ENCODE assay signal across 17 cellular contexts in the genomic region with DNA sequence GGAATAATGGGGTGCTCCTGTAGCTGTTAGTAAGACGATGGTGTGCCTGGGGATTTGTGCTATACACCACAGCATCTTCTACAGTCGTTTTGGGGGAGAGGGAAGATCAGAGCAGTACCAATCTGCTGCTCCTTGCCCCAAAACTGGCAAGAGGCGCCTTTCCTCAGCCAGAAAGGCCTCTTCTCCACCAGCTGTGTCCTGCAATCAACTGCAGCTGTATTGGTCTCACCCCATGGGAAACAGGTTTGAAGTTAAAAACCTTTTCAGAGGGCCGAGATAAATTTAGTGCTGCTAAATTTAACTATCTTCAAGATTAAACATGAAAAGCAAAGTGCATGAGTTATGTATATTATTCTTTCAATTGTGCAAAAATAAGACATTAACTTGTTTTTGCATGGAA. TPM values are rescaled to one million over a fixed set of nuclear protein-coding genes. Genes with fewer than 3 reads are reported as not detected.
DNase-seq lines count a peak whose midpoint lies in the region; ATAC-seq and TF ChIP-seq lines count a peak whose summit lies in the region.
"Had no signal": no experiment of that assay in that cellular context is flagged by ENCODE, and none has a peak within 500 bp of the region (broad histone marks: within the 10 kb centered on the region; RNA-seq: fewer than 3 reads in every experiment).

No MANE protein-coding gene starts in this region.

- H3K9me3 ChIP-seq in endodermal cell (ENCODE audit: control insufficient read depth, low read length) (no peaks in the 10 kb centered on the region), tibial nerve (no peaks in the 10 kb centered on the region)
- H3K9me3 ChIP-seq: HAP-1, ovary had no signal

- no peak for DNase-seq in natural killer cell
- DNase-seq in natural killer cell treated with Interleukin-12 subunit alpha and Interleukin-12 subunit beta and Interleukin-15 and Interleukin-18, amount 100 ng/mL, for 72 hours (ENCODE audit: low spot score): no peak
- DNase-seq in NAMALWA (ENCODE audit: low spot score): peak; percentile 86
- no peak for DNase-seq in endodermal cell
- no peak for DNase-seq in tibial nerve (ENCODE audit: low spot score in 2 of 2)
- no peak for DNase-seq in HEK293T (ENCODE audit: extremely low spot score)
- DNase-seq: DMS79, islet precursor cell, KBM-7, NCI-H446, PC-9 had no signal

- no peaks in the 10 kb centered on the region for H3K27me3 ChIP-seq in endodermal cell (ENCODE audit: control insufficient read depth, insufficient read depth, low read length, poor library complexity, severe bottlenecking)
- H3K27me3 ChIP-seq in tibial nerve: no peaks in the 10 kb centered on the region
- H3K27me3 ChIP-seq: ovary had no signal

- H3K27ac ChIP-seq in endodermal cell (ENCODE audit: low read depth, low read length) (no peak overlapping the region), tibial nerve (peak overlapping the region in 1 of 4 donors; percentile 33)
- H3K27ac ChIP-seq: PC-9, SK-N-MC had no signal

- TF ChIP-seq EP300 in tibial nerve (IDR thresholded peaks at IDR 0.05): no peak

- intact Hi-C loops in natural killer cell (cut with micrococcal nuclease): loop anchor here (2.0 kb wide), 1 partner anchor 784 kb away; no protein-coding TSS in a partner anchor

- H3K36me3 Mint-ChIP-seq in natural killer cell: no peaks in the 10 kb centered on the region
- no peaks in the 10 kb centered on the region for H3K36me3 Mint-ChIP-seq in natural killer cell treated with Interleukin-12 subunit alpha and Interleukin-12 subunit beta and Interleukin-15 and Interleukin-18, amount 100 ng/mL, for 72 hours
- H3K36me3 Mint-ChIP-seq in endodermal cell (ENCODE audit: low read depth): no peaks in the 10 kb centered on the region

- H3K4me3 ChIP-seq in endodermal cell (ENCODE audit: low read length): no peak overlapping the region
- no peak overlapping the region for H3K4me3 ChIP-seq in tibial nerve
- H3K4me3 ChIP-seq: coronary artery, HAP-1, ovary, SK-N-MC had no signal

- peaks cover 14% of the 10 kb centered on the region for H3K4me1 ChIP-seq in endodermal cell (ENCODE audit: control insufficient read depth, insufficient read depth, low read length)
- H3K4me1 ChIP-seq in tibial nerve: peaks cover 0 to 48% (median 13%) of the 10 kb centered on the region in 4 donors

- no peak overlapping the region for H3K9ac ChIP-seq in endodermal cell (ENCODE audit: extremely low read depth, low read length, poor library complexity, severe bottlenecking)

- H3K27me3 Mint-ChIP-seq in natural killer cell (ENCODE audit: low read depth in 2 of 2) (no peaks in the 10 kb centered on the region), endodermal cell (ENCODE audit: insufficient read depth) (no peaks in the 10 kb centered on the region)
- H3K27me3 Mint-ChIP-seq in natural killer cell treated with Interleukin-12 subunit alpha and Interleukin-12 subunit beta and Interleukin-15 and Interleukin-18, amount 100 ng/mL, for 72 hours: no peaks in the 10 kb centered on the region

- POLR2A ChIA-PET in HEK293T (lab: Yijun Ruan, JAX): no interaction called here

- peaks cover 25 to 28% of the 10 kb centered on the region in 2 donors for H3K4me1 Mint-ChIP-seq in natural killer cell
- H3K4me1 Mint-ChIP-seq in natural killer cell treated with Interleukin-12 subunit alpha and Interleukin-12 subunit beta and Interleukin-15 and Interleukin-18, amount 100 ng/mL, for 72 hours (ENCODE audit: low read depth in 2 of 2): peaks cover 18 to 24% of the 10 kb centered on the region in 2 donors
- H3K4me1 Mint-ChIP-seq in endodermal cell: peaks cover 25% of the 10 kb centered on the region

- no peaks in the 10 kb centered on the region for H3K36me3 ChIP-seq in endodermal cell (ENCODE audit: control insufficient read depth, insufficient read depth, low read length)
- no peaks in the 10 kb centered on the region for H3K36me3 ChIP-seq in tibial nerve
- H3K36me3 ChIP-seq: HAP-1, ovary had no signal

- 75 to 93% methylated on average over 1 to 4 of the region's 4 CpGs for WGBS in endodermal cell (ENCODE audit: insufficient coverage in 1 of 2, insufficient read length in 1 of 2), 2 experiments
- 58 to 62% methylated on average over 4 of the region's 4 CpGs for WGBS in tibial nerve, 2 donors

- H3K27ac Mint-ChIP-seq in natural killer cell: peak overlapping the region in 1 of 2 donors; percentile 56
- H3K27ac Mint-ChIP-seq in natural killer cell treated with Interleukin-12 subunit alpha and Interleukin-12 subunit beta and Interleukin-15 and Interleukin-18, amount 100 ng/mL, for 72 hours: no peak overlapping the region
- no peak overlapping the region for H3K27ac Mint-ChIP-seq in endodermal cell

- no peak for TF ChIP-seq POLR2A in tibial nerve (IDR thresholded peaks at IDR 0.05)

- H3K4me3 Mint-ChIP-seq in natural killer cell (peak overlapping the region; percentile 47), endodermal cell (peak overlapping the region; percentile 77)
- H3K4me3 Mint-ChIP-seq in natural killer cell treated with Interleukin-12 subunit alpha and Interleukin-12 subunit beta and Interleukin-15 and Interleukin-18, amount 100 ng/mL, for 72 hours: no peak overlapping the region

- CTCF ChIA-PET in HEK293T (lab: Yijun Ruan, JAX): no interaction called here

- ATAC-seq in natural killer cell (no peak), HG03520 (IDR thresholded peaks at IDR 0.05; ENCODE audit: unreplicated experiment) (no peak), GM18517 (IDR thresholded peaks at IDR 0.05; ENCODE audit: unreplicated experiment) (no peak)
- no peak for ATAC-seq in natural killer cell treated with Interleukin-12 subunit alpha and Interleukin-12 subunit beta and Interleukin-15 and Interleukin-18, amount 100 ng/mL, for 72 hours

- TF ChIP-seq CTCF in natural killer cell (IDR thresholded peaks at IDR 0.05) (no peak), endodermal cell (conservative IDR thresholded peaks at IDR 0.05) (no peak), tibial nerve (IDR thresholded peaks at IDR 0.05) (no peak)

- no peaks in the 10 kb centered on the region for H3K9me3 Mint-ChIP-seq in natural killer cell
- no peaks in the 10 kb centered on the region for H3K9me3 Mint-ChIP-seq in natural killer cell treated with Interleukin-12 subunit alpha and Interleukin-12 subunit beta and Interleukin-15 and Interleukin-18, amount 100 ng/mL, for 72 hours
- H3K9me3 Mint-ChIP-seq in endodermal cell: no peaks in the 10 kb centered on the region

TF ChIP-seq in HEK293T, 16 proteins besides CTCF, POLR2A, EP300 and RAD21:
- TF ChIP-seq FOXK2 (IDR thresholded peaks at IDR 0.05): no peak
- no peak for TF ChIP-seq BHLHE40 (IDR thresholded peaks at IDR 0.05; ENCODE audit: borderline replicate concordance)
- TF ChIP-seq CTBP1 (IDR thresholded peaks at IDR 0.05; ENCODE audit: borderline replicate concordance): no peak
- TF ChIP-seq ZNF384 (IDR thresholded peaks at IDR 0.05): no peak
- TF ChIP-seq SUZ12 (IDR thresholded peaks at IDR 0.05): no peak
- TF ChIP-seq ELF4 (IDR thresholded peaks at IDR 0.05): no peak
- TF ChIP-seq NFRKB (IDR thresholded peaks at IDR 0.05): no peak
- no peak for TF ChIP-seq TARDBP (IDR thresholded peaks at IDR 0.05)
- no peak for TF ChIP-seq FOXA1 (IDR thresholded peaks at IDR 0.05)
- no peak for TF ChIP-seq ARNT (IDR thresholded peaks at IDR 0.05)
- TF ChIP-seq, protein P1, sequence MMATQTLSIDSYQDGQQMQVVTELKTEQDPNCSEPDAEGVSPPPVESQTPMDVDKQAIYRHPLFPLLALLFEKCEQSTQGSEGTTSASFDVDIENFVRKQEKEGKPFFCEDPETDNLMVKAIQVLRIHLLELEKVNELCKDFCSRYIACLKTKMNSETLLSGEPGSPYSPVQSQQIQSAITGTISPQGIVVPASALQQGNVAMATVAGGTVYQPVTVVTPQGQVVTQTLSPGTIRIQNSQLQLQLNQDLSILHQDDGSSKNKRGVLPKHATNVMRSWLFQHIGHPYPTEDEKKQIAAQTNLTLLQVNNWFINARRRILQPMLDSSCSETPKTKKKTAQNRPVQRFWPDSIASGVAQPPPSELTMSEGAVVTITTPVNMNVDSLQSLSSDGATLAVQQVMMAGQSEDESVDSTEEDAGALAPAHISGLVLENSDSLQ (IDR thresholded peaks at IDR 0.05): no peak
- no peak for TF ChIP-seq L3MBTL2 (conservative IDR thresholded peaks at IDR 0.05)
- no peak for TF ChIP-seq LEF1 (IDR thresholded peaks at IDR 0.05; ENCODE audit: borderline replicate concordance)
- no peak for TF ChIP-seq SP1 (IDR thresholded peaks at IDR 0.05)
- no peak for TF ChIP-seq FOXM1 (IDR thresholded peaks at IDR 0.05; ENCODE audit: borderline replicate concordance)
- TF ChIP-seq HDGF (IDR thresholded peaks at IDR 0.05; ENCODE audit: borderline replicate concordance): no peak

RNA-seq across cellular contexts. Expression of gene RNASEH2B, which starts 1.2 kb away (rescaled TPM):
- total RNA-seq in natural killer cell (10 to 100 TPM; 57.9 to 68.7 (median 64.8) TPM), endodermal cell (10 to 100 TPM; 37.7 to 44.1 TPM), tibial nerve (100 to 1,000 TPM in 1 of 4 donors, 10 to 100 TPM in 3; 52.5 to 104 (median 76.5) TPM)
- total RNA-seq in natural killer cell treated with Interleukin-12 subunit alpha and Interleukin-12 subunit beta and Interleukin-15 and Interleukin-18, amount 100 ng/mL, for 72 hours: 10 to 100 TPM; 33.3 to 64.2 TPM
- polyA plus RNA-seq in endodermal cell (2013, experiment 1 of 2): 29.4 TPM
- 23.8 TPM for polyA plus RNA-seq in endodermal cell (2013, experiment 2 of 2)
